In genomic region chr11:62360685-62361084, GRCh38 we compare ENCODE assay signal across 28 cellular contexts. TPM values are rescaled to one million over a fixed set of nuclear protein-coding genes. Genes with fewer than 3 reads are reported as not detected.
"Had no signal": no experiment of that assay in that cellular context is flagged by ENCODE, and none has a peak within 500 bp of the region (broad histone marks: within the 10 kb centered on the region; RNA-seq: fewer than 3 reads in every experiment).

No MANE protein-coding gene starts in this region.

- H3K9me3 ChIP-seq: left lung, vagina had no signal

- H3K27ac Mint-ChIP-seq: activated naive CD4-positive, alpha-beta T cell treated with anti-CD3 and anti-CD28 coated beads, Interleukin-2, amount 50 U/mL, for 72 hours; memory B cell; stimulated activated effector memory CD8-positive, alpha-beta T cell treated with anti-CD3 and anti-CD28 coated beads, Interleukin-12 subunit alpha, Interleukin-12 subunit beta, amount 100 ng/mL, for 72 hours; stimulated activated naive CD8-positive, alpha-beta T cell treated with anti-CD3 and anti-CD28 coated beads, Interleukin-15, amount 100 ng/mL, for 72 hours; WTC11 had no signal

- H3K27me3 Mint-ChIP-seq: central memory CD8-positive, alpha-beta T cell; memory B cell; stimulated activated naive CD8-positive, alpha-beta T cell treated with anti-CD3 and anti-CD28 coated beads, Interleukin-15, amount 100 ng/mL, for 72 hours had no signal

- H3K36me3 Mint-ChIP-seq: activated naive CD4-positive, alpha-beta T cell treated with anti-CD3 and anti-CD28 coated beads, Interleukin-2, amount 50 U/mL, for 72 hours; memory B cell; stimulated activated effector memory CD8-positive, alpha-beta T cell treated with anti-CD3 and anti-CD28 coated beads, Interleukin-12 subunit alpha, Interleukin-12 subunit beta, amount 100 ng/mL, for 72 hours had no signal

- H3K27me3 ChIP-seq: left lung, vagina had no signal

- DNase-seq: activated gamma-delta T cell treated with Interleukin-2 at 50 U/mL for 16 hours; activated T-cell treated with anti-CD3 and anti-CD28 coated beads, Interleukin-2, amount 50 U/mL, for 1 hour; aorta; erythroblast; foreskin fibroblast; hippocampal formation; kidney glomerular epithelial cell; left lung; nucleus accumbens; small intestine; stimulated activated CD4-positive, alpha-beta T cell treated with anti-CD3 and anti-CD28 coated beads, Interleukin-2, amount 100 ng/mL, for 24 hours; stimulated activated naive CD8-positive, alpha-beta T cell treated with anti-CD3 and anti-CD28 coated beads, Interleukin-15, amount 100 ng/mL, for 72 hours; T-helper 1 cell; trophoblast cell had no signal

- FAIRE-seq: colon, small intestine, TTC549 had no signal

- H3K4me3 ChIP-seq: left lung, vagina had no signal

- H3K4me1 Mint-ChIP-seq: central memory CD8-positive, alpha-beta T cell; memory B cell; stimulated activated effector memory CD8-positive, alpha-beta T cell treated with anti-CD3 and anti-CD28 coated beads, Interleukin-12 subunit alpha, Interleukin-12 subunit beta, amount 100 ng/mL, for 72 hours; stimulated activated naive CD8-positive, alpha-beta T cell treated with anti-CD3 and anti-CD28 coated beads, Interleukin-15, amount 100 ng/mL, for 72 hours had no signal

- H3K4me1 ChIP-seq: left lung, parathyroid adenoma, vagina had no signal

- H3K36me3 ChIP-seq: vagina had no signal

- H3K27ac ChIP-seq: parathyroid adenoma, vagina had no signal

- ATAC-seq: activated naive CD4-positive, alpha-beta T cell treated with anti-CD3 and anti-CD28 coated beads, Interleukin-2, amount 50 U/mL, for 72 hours; left lung; sciatic nerve; stimulated activated effector memory CD8-positive, alpha-beta T cell treated with anti-CD3 and anti-CD28 coated beads, Interleukin-12 subunit alpha, Interleukin-12 subunit beta, amount 100 ng/mL, for 72 hours; stimulated activated naive CD8-positive, alpha-beta T cell treated with anti-CD3 and anti-CD28 coated beads, Interleukin-15, amount 100 ng/mL, for 72 hours; WTC11 had no signal

- H3K9me3 Mint-ChIP-seq: activated naive CD4-positive, alpha-beta T cell treated with anti-CD3 and anti-CD28 coated beads, Interleukin-2, amount 50 U/mL, for 72 hours; central memory CD8-positive, alpha-beta T cell; memory B cell; stimulated activated effector memory CD8-positive, alpha-beta T cell treated with anti-CD3 and anti-CD28 coated beads, Interleukin-12 subunit alpha, Interleukin-12 subunit beta, amount 100 ng/mL, for 72 hours; stimulated activated naive CD8-positive, alpha-beta T cell treated with anti-CD3 and anti-CD28 coated beads, Interleukin-15, amount 100 ng/mL, for 72 hours; WTC11 had no signal

- H3K4me3 Mint-ChIP-seq: central memory CD8-positive, alpha-beta T cell; memory B cell; stimulated activated effector memory CD8-positive, alpha-beta T cell treated with anti-CD3 and anti-CD28 coated beads, Interleukin-12 subunit alpha, Interleukin-12 subunit beta, amount 100 ng/mL, for 72 hours; stimulated activated naive CD8-positive, alpha-beta T cell treated with anti-CD3 and anti-CD28 coated beads, Interleukin-15, amount 100 ng/mL, for 72 hours; WTC11 had no signal

RNA-seq across cellular contexts. Expression of gene SCGB1A1, which starts 58.1 kb away (rescaled TPM):
- total RNA-seq: activated naive CD4-positive, alpha-beta T cell treated with anti-CD3 and anti-CD28 coated beads, Interleukin-2, amount 50 U/mL, for 72 hours; aorta; fibroblast of lung; mononuclear cell; temporal lobe; vagina had no signal
- polyA plus RNA-seq: fibroblast of lung, neural cell had no signal
